9 cellular contexts compared by ENCODE assay signal in the genomic region with DNA sequence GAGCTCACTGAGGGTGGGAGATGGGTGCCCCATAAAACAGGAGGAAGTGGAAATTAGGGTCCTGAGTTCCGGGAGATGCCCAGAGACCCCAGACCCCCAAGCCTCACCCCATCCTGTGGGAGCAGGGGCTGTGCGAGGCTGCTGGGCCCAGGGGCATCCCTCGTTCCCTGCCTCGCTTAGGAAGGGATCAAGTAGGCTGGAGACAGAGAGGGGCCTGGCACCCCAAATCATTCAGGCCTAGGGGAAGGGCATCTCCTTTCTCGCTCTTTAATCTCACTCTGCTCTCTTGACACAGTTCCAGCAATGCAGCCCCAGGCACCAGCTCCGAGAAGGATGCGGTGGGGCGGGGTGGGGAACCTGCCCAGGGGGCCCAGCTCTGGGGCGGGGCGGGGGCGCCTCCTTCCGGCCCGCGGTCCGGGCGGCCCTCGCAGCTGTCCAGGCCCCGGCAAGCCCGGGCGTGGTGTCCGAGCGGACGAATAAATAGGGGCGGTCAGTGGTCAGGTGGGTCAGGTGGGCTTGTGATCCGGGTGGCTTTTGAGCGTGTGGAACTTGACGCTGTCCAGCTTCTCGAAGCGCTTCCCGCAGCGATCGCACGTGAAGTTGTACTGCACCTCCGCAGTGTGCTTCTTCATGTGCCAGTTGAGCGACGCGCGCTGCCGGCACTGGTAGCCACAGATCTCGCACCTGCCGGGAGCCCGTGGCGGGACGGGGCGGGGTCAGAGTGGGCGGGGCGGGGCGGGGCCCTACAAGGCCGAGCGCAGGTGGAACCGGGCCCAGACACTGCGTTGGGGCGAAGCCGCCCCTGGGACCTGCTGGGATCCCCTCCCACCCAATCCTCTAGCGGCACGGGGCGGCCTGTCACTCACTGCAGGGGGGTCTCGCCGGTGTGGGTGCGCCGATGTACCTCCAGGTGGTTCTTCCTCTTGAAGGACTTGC. TPM values are rescaled to one million over a fixed set of nuclear protein-coding genes. Genes with fewer than 3 reads are reported as not detected.
DNase-seq lines count a peak whose midpoint lies in the region; ATAC-seq lines count a peak whose summit lies in the region.
"Had no signal": no experiment of that assay in that cellular context is flagged by ENCODE, and none has a peak within 500 bp of the region (broad histone marks: within the 10 kb centered on the region; RNA-seq: fewer than 3 reads in every experiment).

No MANE protein-coding gene starts in this region.

- POLR2A ChIA-PET in CD8-positive, alpha-beta memory T cell (lab: Charles Lee) = interaction anchor here (1.1 to 1.7 kb wide), 4 partner anchors 22 to 108 kb away, joined by 3 to 9 read pairs (median 4); partner anchors contain the start of genes PRKCSH and ZNF653
- POLR2A ChIA-PET in naive thymus-derived CD8-positive, alpha-beta T cell (lab: Charles Lee) = interaction anchor here (0.5 to 2.1 kb wide), 5 partner anchors 23 to 1199 kb away, joined by 3 to 18 read pairs (median 3); partner anchors contain the start of gene SWSAP1

- H3K27me3 ChIP-seq in CD8-positive, alpha-beta memory T cell (ENCODE audit: insufficient read depth, low read length, poor library complexity, severe bottlenecking) = peaks cover 15% of the 10 kb centered on the region
- peaks cover 35% of the 10 kb centered on the region for H3K27me3 ChIP-seq in H7 (ENCODE audit: control insufficient read depth, insufficient read depth, low read length)

- H3K36me3 Mint-ChIP-seq in CD8-positive, alpha-beta memory T cell = peaks cover 0 to 19% (median 1%) of the 10 kb centered on the region in 3 donors
- peaks cover 4% of the 10 kb centered on the region for H3K36me3 Mint-ChIP-seq in activated naive CD8-positive, alpha-beta T cell
- peaks cover 0 to 18% (median 4%) of the 10 kb centered on the region in 3 donors for H3K36me3 Mint-ChIP-seq in naive thymus-derived CD8-positive, alpha-beta T cell

- no peak for ATAC-seq in naive thymus-derived CD8-positive, alpha-beta T cell

- peaks cover 23% of the 10 kb centered on the region for H3K4me1 ChIP-seq in CD8-positive, alpha-beta memory T cell (ENCODE audit: insufficient read depth, low read length)

- peak overlapping the region; percentile 38 to 79 (median 58) for H3K4me3 Mint-ChIP-seq in CD8-positive, alpha-beta memory T cell
- peak overlapping the region; percentile 69 for H3K4me3 Mint-ChIP-seq in activated naive CD8-positive, alpha-beta T cell
- peak overlapping the region in 8 of 10 donors; percentile 19 to 77 (median 65) for H3K4me3 Mint-ChIP-seq in naive thymus-derived CD8-positive, alpha-beta T cell

- H3K27ac ChIP-seq in CD8-positive, alpha-beta memory T cell (ENCODE audit: low read depth, low read length) = no peak overlapping the region

- H3K27me3 Mint-ChIP-seq in CD8-positive, alpha-beta memory T cell = peaks cover 22 to 26% of the 10 kb centered on the region in 2 donors
- peaks cover 14% of the 10 kb centered on the region for H3K27me3 Mint-ChIP-seq in activated naive CD8-positive, alpha-beta T cell
- peaks cover 11 to 36% (median 23%) of the 10 kb centered on the region in 5 donors for H3K27me3 Mint-ChIP-seq in naive thymus-derived CD8-positive, alpha-beta T cell

- no peaks in the 10 kb centered on the region for H3K36me3 ChIP-seq in CD8-positive, alpha-beta memory T cell (ENCODE audit: insufficient read depth, low read length)
- H3K36me3 ChIP-seq in H7 (replicated peaks; ENCODE audit: control insufficient read depth, insufficient read depth, low read length) = no peaks in the 10 kb centered on the region

- peaks cover 19 to 26% (median 25%) of the 10 kb centered on the region in 3 donors for H3K4me1 Mint-ChIP-seq in CD8-positive, alpha-beta memory T cell
- H3K4me1 Mint-ChIP-seq in activated naive CD8-positive, alpha-beta T cell (ENCODE audit: low read depth) = peaks cover 19% of the 10 kb centered on the region
- H3K4me1 Mint-ChIP-seq in naive thymus-derived CD8-positive, alpha-beta T cell = peaks cover 9 to 29% (median 23%) of the 10 kb centered on the region in 4 donors

- no peaks in the 10 kb centered on the region for H3K9me3 Mint-ChIP-seq in CD8-positive, alpha-beta memory T cell
- no peaks in the 10 kb centered on the region for H3K9me3 Mint-ChIP-seq in activated naive CD8-positive, alpha-beta T cell (ENCODE audit: low read depth)
- H3K9me3 Mint-ChIP-seq in naive thymus-derived CD8-positive, alpha-beta T cell = peaks cover 0 to 3% (median 0%) of the 10 kb centered on the region in 9 donors

- H3K27ac Mint-ChIP-seq in CD8-positive, alpha-beta memory T cell = peak overlapping the region in 3 of 8 donors; percentile 34 to 52 (median 47)
- peak overlapping the region; percentile 61 for H3K27ac Mint-ChIP-seq in activated naive CD8-positive, alpha-beta T cell
- H3K27ac Mint-ChIP-seq in naive thymus-derived CD8-positive, alpha-beta T cell = peak overlapping the region in 1 of 10 donors; percentile 71

- CTCF ChIA-PET in CD8-positive, alpha-beta memory T cell (lab: Charles Lee) = interaction anchor here (1.0 to 3.3 kb wide), 21 partner anchors 8 to 356 kb away, joined by 3 to 35 read pairs (median 5); partner anchors contain the start of genes CCDC159, ECSIT, EPOR and SWSAP1

- DNase-seq in CD8-positive, alpha-beta memory T cell = no peak
- peak; percentile 80 for DNase-seq in H7
- no peak for DNase-seq in naive thymus-derived CD8-positive, alpha-beta T cell
- no peak for DNase-seq in RKO (ENCODE audit: low spot score)
- no peak for DNase-seq in GDM1 (lab: John Stamatoyannopoulos, UW)
- DNase-seq in dermis blood vessel endothelial cell = no peak

- no peaks in the 10 kb centered on the region for H3K9me3 ChIP-seq in CD8-positive, alpha-beta memory T cell (ENCODE audit: low read length)

- H3K4me3 ChIP-seq in CD8-positive, alpha-beta memory T cell (ENCODE audit: low read length) = no peak overlapping the region
- H3K4me3 ChIP-seq in H7 (ENCODE audit: insufficient read depth, low read depth, low read length) = no peak overlapping the region

RNA-seq across cellular contexts. Expression of gene ELAVL3, which starts 2.6 kb away (rescaled TPM):
- total RNA-seq in CD8-positive, alpha-beta memory T cell = not detected
- not detected for polyA plus RNA-seq in CD8-positive, alpha-beta memory T cell
- 0.17 and 0.52 TPM in 2 replicates for total RNA-seq in H7 (2014; rRNA removed; shearing (Covaris generic))
- total RNA-seq in naive thymus-derived CD8-positive, alpha-beta T cell = not detected
- polyA plus RNA-seq in naive thymus-derived CD8-positive, alpha-beta T cell = not detected
- total RNA-seq in dermis blood vessel endothelial cell = not detected in 2 replicates
- total RNA-seq: right cardiac atrium, subcutaneous adipose tissue had no signal

RNA-seq across cellular contexts. Expression of gene ZNF653, which starts 22.2 kb away (rescaled TPM):
- total RNA-seq in CD8-positive, alpha-beta memory T cell = 10 to 100 TPM; 12.6 to 13.3 TPM
- 5.1 TPM for polyA plus RNA-seq in CD8-positive, alpha-beta memory T cell
- total RNA-seq in H7 (2014; rRNA removed; shearing (Covaris generic)) = 8.5 and 9.8 TPM in 2 replicates
- 10 to 100 TPM; 15.3 to 18.1 TPM for total RNA-seq in naive thymus-derived CD8-positive, alpha-beta T cell
- polyA plus RNA-seq in naive thymus-derived CD8-positive, alpha-beta T cell = 1 to 10 TPM; 1.4 to 2.9 (median 1.7) TPM
- total RNA-seq in dermis blood vessel endothelial cell = 5.1 and 12.4 TPM in 2 replicates

RNA-seq across cellular contexts. Expression of gene ECSIT, which starts 45.5 kb away (rescaled TPM):
- 10 to 100 TPM; 59.6 to 61.0 TPM for total RNA-seq in CD8-positive, alpha-beta memory T cell
- 31.4 TPM for polyA plus RNA-seq in CD8-positive, alpha-beta memory T cell
- 72.4 and 77.5 TPM in 2 replicates for total RNA-seq in H7 (2014; rRNA removed; shearing (Covaris generic))
- total RNA-seq in naive thymus-derived CD8-positive, alpha-beta T cell = 10 to 100 TPM; 47.1 to 50.8 TPM
- polyA plus RNA-seq in naive thymus-derived CD8-positive, alpha-beta T cell = 10 to 100 TPM; 34.3 to 40.1 (median 35.4) TPM
- total RNA-seq in dermis blood vessel endothelial cell = 36.8 and 37.6 TPM in 2 replicates

RNA-seq across cellular contexts. Expression of gene PRKCSH, which starts 48.0 kb away (rescaled TPM):
- 100 to 1,000 TPM; 262 to 272 TPM for total RNA-seq in CD8-positive, alpha-beta memory T cell
- 60.7 TPM for polyA plus RNA-seq in CD8-positive, alpha-beta memory T cell
- total RNA-seq in H7 (2014; rRNA removed; shearing (Covaris generic)) = 97.7 and 108 TPM in 2 replicates
- 100 to 1,000 TPM; 252 to 262 TPM for total RNA-seq in naive thymus-derived CD8-positive, alpha-beta T cell
- polyA plus RNA-seq in naive thymus-derived CD8-positive, alpha-beta T cell = 10 to 100 TPM; 23.5 to 58.7 (median 28.0) TPM
- 117 and 310 TPM in 2 replicates for total RNA-seq in dermis blood vessel endothelial cell

RNA-seq across cellular contexts. Expression of gene ODAD3, which starts 48.5 kb away (rescaled TPM):
- under 1 TPM; 0.11 to 0.24 TPM for total RNA-seq in CD8-positive, alpha-beta memory T cell
- polyA plus RNA-seq in CD8-positive, alpha-beta memory T cell = not detected
- 0.66 and 1.4 TPM in 2 replicates for total RNA-seq in H7 (2014; rRNA removed; shearing (Covaris generic))
- not detected for total RNA-seq in naive thymus-derived CD8-positive, alpha-beta T cell
- polyA plus RNA-seq in naive thymus-derived CD8-positive, alpha-beta T cell = not detected
- 0.05 TPM in 1 of 2 replicates, not detected in the other for total RNA-seq in dermis blood vessel endothelial cell
